9 cellular contexts compared by ENCODE assay signal in genomic region chr1:209354840-209355165, GRCh38.
"Had no signal": no experiment of that assay in that cellular context is flagged by ENCODE, and none has a peak within 500 bp of the region (broad histone marks: within the 10 kb centered on the region; RNA-seq: fewer than 3 reads in every experiment).

No MANE protein-coding gene starts in this region.

- H3K27me3 ChIP-seq: right lobe of liver had no signal

- H3K27me3 Mint-ChIP-seq: activated B cell treated with CpG ODN at 0.5 μM for 24 hours; naive thymus-derived CD8-positive, alpha-beta T cell had no signal

- H3K36me3 ChIP-seq: lower lobe of right lung, right lobe of liver had no signal

- H3K4me1 Mint-ChIP-seq: activated B cell treated with CpG ODN at 0.5 μM for 24 hours; activated CD4-positive, alpha-beta T cell treated with anti-CD3 and anti-CD28 coated beads, Interleukin-2, amount 10 ng/mL, durations not matched to agents 24 days and 14 days had no signal

- H3K4me3 ChIP-seq: lower lobe of right lung, mucosa of descending colon, psoas muscle, right lobe of liver had no signal

- H3K4me1 ChIP-seq: lower lobe of right lung, psoas muscle, right lobe of liver had no signal

- H3K9me3 Mint-ChIP-seq: activated B cell treated with CpG ODN at 0.5 μM for 24 hours; activated CD4-positive, alpha-beta T cell treated with anti-CD3 and anti-CD28 coated beads, Interleukin-2, amount 10 ng/mL, durations not matched to agents 24 days and 14 days; activated T-helper 1 cell treated with anti-CD3 and anti-CD28 coated beads, Interleukin-12 subunit alpha, Interleukin-12 subunit beta, Interleukin-2, Interleukin-4 antibody, amounts not matched to agents 30 ng/mL and 10 ng/mL and 1 ng/mL, durations not matched to agents 14 hours and 24 hours and 36 hours; naive thymus-derived CD8-positive, alpha-beta T cell had no signal

- DNase-seq: activated B cell treated with CpG ODN at 0.5 μM for 24 hours had no signal

- H3K9me3 ChIP-seq: lower lobe of right lung, mucosa of descending colon, psoas muscle, right lobe of liver had no signal

- H3K36me3 Mint-ChIP-seq: naive thymus-derived CD8-positive, alpha-beta T cell had no signal

- H3K27ac Mint-ChIP-seq: activated B cell treated with CpG ODN at 0.5 μM for 24 hours; activated CD4-positive, alpha-beta T cell treated with anti-CD3 and anti-CD28 coated beads, Interleukin-2, amount 10 ng/mL, durations not matched to agents 24 days and 14 days; activated T-helper 1 cell treated with anti-CD3 and anti-CD28 coated beads, Interleukin-12 subunit alpha, Interleukin-12 subunit beta, Interleukin-2, Interleukin-4 antibody, amounts not matched to agents 30 ng/mL and 10 ng/mL and 1 ng/mL, durations not matched to agents 14 hours and 24 hours and 36 hours; naive thymus-derived CD8-positive, alpha-beta T cell; T-helper 17 cell had no signal

- H3K27ac ChIP-seq: lower lobe of right lung, psoas muscle, right lobe of liver had no signal

- H3K4me3 Mint-ChIP-seq: activated B cell treated with CpG ODN at 0.5 μM for 24 hours; activated CD4-positive, alpha-beta T cell treated with anti-CD3 and anti-CD28 coated beads, Interleukin-2, amount 10 ng/mL, durations not matched to agents 24 days and 14 days; activated T-helper 1 cell treated with anti-CD3 and anti-CD28 coated beads, Interleukin-12 subunit alpha, Interleukin-12 subunit beta, Interleukin-2, Interleukin-4 antibody, amounts not matched to agents 30 ng/mL and 10 ng/mL and 1 ng/mL, durations not matched to agents 14 hours and 24 hours and 36 hours; naive thymus-derived CD8-positive, alpha-beta T cell; T-helper 17 cell had no signal
